19 cellular contexts compared by ENCODE assay signal in the genomic region with DNA sequence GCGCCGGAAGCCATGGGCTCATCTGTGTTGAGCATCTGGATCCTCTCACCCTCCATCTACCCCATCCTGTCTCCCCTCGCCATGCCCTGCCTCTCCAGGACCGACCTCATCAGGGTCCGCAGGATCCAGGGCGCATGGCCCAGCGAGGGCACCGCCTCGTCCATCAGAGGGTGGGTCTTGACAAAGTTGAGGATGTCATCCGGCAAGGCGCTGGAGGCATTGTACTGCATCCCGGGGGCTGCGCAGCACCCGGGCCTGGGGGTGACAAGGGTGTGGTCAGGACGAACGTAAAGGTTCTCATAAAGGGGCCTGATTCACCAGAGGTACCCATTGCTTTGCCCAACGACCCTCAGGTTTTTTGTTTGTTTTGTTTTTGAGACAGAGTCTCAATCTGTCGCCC. TPM values are rescaled to one million over a fixed set of nuclear protein-coding genes. Genes with fewer than 3 reads are reported as not detected.
"Had no signal": no experiment of that assay in that cellular context is flagged by ENCODE, and none has a peak within 500 bp of the region (broad histone marks: within the 10 kb centered on the region; RNA-seq: fewer than 3 reads in every experiment).

No MANE protein-coding gene starts in this region.

- H3K9me3 ChIP-seq: MG63, SK-N-SH had no signal

- H3K4me2 ChIP-seq: SK-N-SH had no signal

- H3K36me3 ChIP-seq: MG63 had no signal

- H3K4me3 ChIP-seq: MG63 had no signal

- DNase-seq: Karpas-422, KG1, MG63, NCI-H1092 treated with DMSO at 0.1 percent for 48 hours, NCI-H1436, NCI-H187, NCI-H2029, NCI-H2081 treated with DMSO at 0.1 percent for 48 hours, NCI-H2171, NCI-H226, NCI-H446, NCI-H510A, NCI-H524 treated with DMSO at 0.1 percent for 48 hours, NCI-H69, NCI-H774, RPMI8226, SHP77, SK-N-SH had no signal

- H3K9ac ChIP-seq: SK-N-SH had no signal

- H3K27me3 ChIP-seq: MG63 had no signal

RNA-seq across cellular contexts. Expression of gene PLIN5, which starts 15.0 kb away (rescaled TPM):
- total RNA-seq: SK-MEL-5 had no signal
